ENCODE assay signal across 15 cellular contexts in genomic region chr16:19850131-19850817, GRCh38. TPM values are rescaled to one million over a fixed set of nuclear protein-coding genes. Genes with fewer than 3 reads are reported as not detected.
DNase-seq lines count a peak whose midpoint lies in the region; ATAC-seq and TF ChIP-seq lines count a peak whose summit lies in the region.
"Had no signal": no experiment of that assay in that cellular context is flagged by ENCODE, and none has a peak within 500 bp of the region (broad histone marks: within the 10 kb centered on the region; RNA-seq: fewer than 3 reads in every experiment).

No MANE protein-coding gene starts in this region.

- no peak for ATAC-seq in left ventricle myocardium superior

- H3K27me3 Mint-ChIP-seq in glutamatergic neuron (ENCODE audit: unreplicated experiment), result peaks cover 2% of the 10 kb centered on the region

- CTCF ChIA-PET in GM10248 (lab: Yijun Ruan, JAX), result no interaction called here

- POLR2A ChIA-PET in GM10248 (lab: Yijun Ruan, JAX), result no interaction called here

- intact Hi-C loops in cardiac septum (cut with DNase I) (no loop called here), left ventricle myocardium superior (cut with micrococcal nuclease) (no loop called here)

- no peak overlapping the region for H3K27ac Mint-ChIP-seq in glutamatergic neuron (ENCODE audit: unreplicated experiment)
- H3K27ac Mint-ChIP-seq: CD14-positive monocyte had no signal

- peak; percentile 51 for DNase-seq in cardiac septum (ENCODE audit: low spot score)
- no peak for DNase-seq in left ventricle myocardium superior
- DNase-seq in NCI-H774 (lab: John Stamatoyannopoulos, UW), result peak; percentile 11
- DNase-seq in glutamatergic neuron, result no peak
- no peak for DNase-seq in GM10248 (ENCODE audit: extremely low spot score)
- no peak for DNase-seq in NAMALWA (ENCODE audit: low spot score)
- DNase-seq in GOT3 (lab: John Stamatoyannopoulos, UW), result no peak
- DNase-seq: Caco-2, H7, NCI-H1105, NCI-H1930, NCI-H226, SHP77 treated with DMSO at 0.1 percent for 48 hours had no signal

- H3K36me3 Mint-ChIP-seq in glutamatergic neuron (ENCODE audit: unreplicated experiment), result no peaks in the 10 kb centered on the region
- H3K36me3 Mint-ChIP-seq: CD14-positive monocyte had no signal

- H3K4me1 Mint-ChIP-seq in glutamatergic neuron (ENCODE audit: low read depth, unreplicated experiment), result peaks cover 7% of the 10 kb centered on the region
- H3K4me1 Mint-ChIP-seq: CD14-positive monocyte had no signal

- H3K4me3 Mint-ChIP-seq in glutamatergic neuron (ENCODE audit: unreplicated experiment), result peak overlapping the region; percentile 18
- H3K4me3 Mint-ChIP-seq: CD14-positive monocyte had no signal

- H3K9me3 Mint-ChIP-seq in glutamatergic neuron (ENCODE audit: unreplicated experiment), result peaks cover 3% of the 10 kb centered on the region
- H3K9me3 Mint-ChIP-seq: CD14-positive monocyte had no signal

- TF ChIP-seq CTCF in glutamatergic neuron (IDR thresholded peaks at IDR 0.05; ENCODE audit: partially characterized antibody, unreplicated experiment) (no peak), GM10248 (IDR thresholded peaks at IDR 0.05; ENCODE audit: control extremely low read depth, extremely low read depth, low read depth, missing control alignments) (no peak)

RNA-seq across cellular contexts. Expression of gene GPRC5B, which starts 34.4 kb away (rescaled TPM):
- total RNA-seq in cardiac septum (54.1 TPM), left ventricle myocardium superior (103 TPM), glutamatergic neuron (ENCODE audit: unreplicated experiment) (8.7 TPM)
- total RNA-seq: MCF 10A had no signal

Comparison
In these comparisons a context has a peak if more than half of its experiments do, and no peak if none do; other contexts are left out.
1. DNase-seq: peak in cardiac septum (single experiment) and NCI-H774 (single experiment); none in left ventricle myocardium superior (single experiment), glutamatergic neuron (single experiment), GM10248 (single experiment), NAMALWA (single experiment) and GOT3 (single experiment).